9 cellular contexts compared by ENCODE assay signal in genomic region chr9:21435015-21435383, GRCh38. TPM values are rescaled to one million over a fixed set of nuclear protein-coding genes. Genes with fewer than 3 reads are reported as not detected.
DNase-seq lines count a peak whose midpoint lies in the region; ATAC-seq, FAIRE-seq and TF ChIP-seq lines count a peak whose summit lies in the region.
"Not testable (repeated sequence)": the region's sequence is repeated elsewhere in the genome, so short reads cannot be mapped to it uniquely, and the experiment has no call there.
"Had no signal": no experiment of that assay in that cellular context is flagged by ENCODE, and none has a peak within 500 bp of the region (broad histone marks: within the 10 kb centered on the region; RNA-seq: fewer than 3 reads in every experiment).

No MANE protein-coding gene starts in this region.

- not testable (repeated sequence) for FAIRE-seq in A549 (lab: Jason Lieb, UNC)
- FAIRE-seq in H1 (lab: Jason Lieb, UNC): peak; percentile 39

- not testable (repeated sequence) for H3K79me2 ChIP-seq in GM23248 (ENCODE audit: insufficient read depth); H1 (ENCODE audit: control insufficient read depth in 1 of 2, insufficient read depth in 2 of 2, low read length in 2 of 2)

- H2BK15ac ChIP-seq in H1 (ENCODE audit: low read length): not testable (repeated sequence)

- not testable (repeated sequence) for H3K4me3 ChIP-seq in A549; GM23248; H1 (ENCODE audit: extremely low read depth in 1 of 4, insufficient read depth in 2 of 4, low read depth in 3 of 4, low read length in 4 of 4)

- H3K27ac ChIP-seq in A549; GM23248; H1 (ENCODE audit: low read depth, low read length): not testable (repeated sequence)

- not testable (repeated sequence) for H3K9me2 ChIP-seq in GM23248 (ENCODE audit: insufficient read depth)

- 49% methylated on average over 7 of the region's 7 CpGs for WGBS in A549 (ENCODE audit: missing lambda C conversion rate)
- 43 to 49% methylated on average over 7 of the region's 7 CpGs for WGBS in GM23248 (ENCODE audit: low coverage in 1 of 2, low lambda C conversion rate in 2 of 2, missing lambda C conversion rate in 2 of 2), 2 experiments
- WGBS in H1 (ENCODE audit: extremely low coverage in 1 of 2, insufficient coverage in 1 of 2, insufficient read length in 1 of 2, insufficient replicate concordance in 2 of 2, low coverage in 1 of 2, low lambda C conversion rate in 2 of 2, missing lambda C conversion rate in 1 of 2), 2 experiments: 85% methylated on average over 7 of the region's 7 CpGs; no CpG with 5 or more reads in 1 of the 2 experiments

- H4K8ac ChIP-seq in H1 (ENCODE audit: extremely low read depth, insufficient read depth, low read length): not testable (repeated sequence)

- not testable (repeated sequence) for H2AFZ ChIP-seq in GM23248; H1 (ENCODE audit: low read length)

- H3K36me3 ChIP-seq in GM23248 (ENCODE audit: low read depth); H1 (ENCODE audit: control insufficient read depth in 2 of 4, insufficient read depth in 4 of 4, low read length in 3 of 4): not testable (repeated sequence)

- not testable (repeated sequence) for H2AK5ac ChIP-seq in H1 (ENCODE audit: low read depth, low read length)

- not testable (repeated sequence) for H3K14ac ChIP-seq in H1 (ENCODE audit: insufficient read length)

- H3K36me3 Mint-ChIP-seq in activated naive CD4-positive, alpha-beta T cell treated with anti-CD3 and anti-CD28 coated beads, Interleukin-2, amount 50 U/mL, for 24 hours: not testable (repeated sequence)

- not testable (repeated sequence) for H4K20me1 ChIP-seq in GM23248 (ENCODE audit: insufficient read depth); H1 (replicated peaks in 1 of 2; ENCODE audit: control insufficient read depth in 1 of 2, insufficient read depth in 2 of 2, low read length in 2 of 2)

- not testable (repeated sequence) for H2BK12ac ChIP-seq in H1 (ENCODE audit: low read depth, low read length)

- H3K27me3 Mint-ChIP-seq in activated naive CD4-positive, alpha-beta T cell treated with anti-CD3 and anti-CD28 coated beads, Interleukin-2, amount 50 U/mL, for 24 hours: peaks cover 13% of the 10 kb centered on the region

- in situ Hi-C loops in GM23248 (cut with MboI); SK-MEL-5 (cut with HindIII; ENCODE audit: low pct_unique_long_range_greater_than_20kb, low sequenced_read_pairs): not testable (repeated sequence)

- peak; percentile 72 to 79; a peak in 3 of 6 replicates for ATAC-seq in A549

- H3K23me2 ChIP-seq in H1 (ENCODE audit: low read depth, low read length): not testable (repeated sequence)

- not testable (repeated sequence) for H3K23ac ChIP-seq in H1 (ENCODE audit: insufficient read length)

- H3K4me2 ChIP-seq in A549; GM23248 (ENCODE audit: unreplicated experiment); H1 (ENCODE audit: insufficient read depth in 1 of 2, low read depth in 2 of 2, low read length in 2 of 2): not testable (repeated sequence)

- H3K4me3 Mint-ChIP-seq in activated naive CD4-positive, alpha-beta T cell treated with anti-CD3 and anti-CD28 coated beads, Interleukin-2, amount 50 U/mL, for 24 hours: not testable (repeated sequence)

- H3K4me1 ChIP-seq in A549; GM23248 (ENCODE audit: insufficient read depth); H1 (replicated peaks in 1 of 4; ENCODE audit: control insufficient read depth in 3 of 4, insufficient read depth in 4 of 4, low read length in 3 of 4): not testable (repeated sequence)

- not testable (repeated sequence) for H2BK5ac ChIP-seq in H1 (ENCODE audit: low read depth, low read length)

- not testable (repeated sequence) for H2BK20ac ChIP-seq in H1 (ENCODE audit: low read length)

- not testable (repeated sequence) for H3K9ac ChIP-seq in GM23248; H1 (replicated peaks in 1 of 4; ENCODE audit: extremely low read depth in 1 of 4, low read depth in 3 of 4, low read length in 3 of 4)

- H3K27me3 ChIP-seq in GM23248 (replicated peaks; ENCODE audit: insufficient read depth); H1 (replicated peaks in 1 of 4; ENCODE audit: control insufficient read depth in 3 of 4, extremely low read depth in 1 of 4, insufficient read depth in 3 of 4, low read length in 3 of 4): not testable (repeated sequence)

- H3K9me3 ChIP-seq in A549; GM23248 (ENCODE audit: low read depth); H1 (ENCODE audit: insufficient read depth in 2 of 2, low read depth in 1 of 2, low read length in 1 of 2): not testable (repeated sequence)

- DNase-seq in A549 (ENCODE audit: low read depth in 1 of 2, low spot score in 1 of 2); H1 (ENCODE audit: low read depth in 1 of 2, low spot score in 2 of 2): not testable (repeated sequence)
- DNase-seq in GM23248: peak; percentile 33
- peak; percentile 13 for DNase-seq in SK-MEL-5 (ENCODE audit: low read depth, low spot score)

- TF ChIP-seq POLR2A in A549 (IDR thresholded peaks at IDR 0.05; ENCODE audit: low read length); H1 (IDR thresholded peaks at IDR 0.05; ENCODE audit: control extremely low read depth in 1 of 2, low read depth in 2 of 2, low read length in 2 of 2): not testable (repeated sequence)

- not testable (repeated sequence) for H2BK120ac ChIP-seq in H1 (replicated peaks; ENCODE audit: low read depth, low read length)

- not testable (repeated sequence) for TF ChIP-seq EP300 in A549 (IDR thresholded peaks at IDR 0.05); H1 (IDR thresholded peaks at IDR 0.05; ENCODE audit: borderline replicate concordance in 1 of 2, low read depth in 2 of 2, low read length in 2 of 2)

- H3K79me1 ChIP-seq in H1 (ENCODE audit: low read depth, low read length): not testable (repeated sequence)

- TF ChIP-seq RAD21 in A549 (conservative IDR thresholded peaks at IDR 0.05 in 1 of 2, IDR thresholded peaks at IDR 0.05 in 1 of 2); H1 (IDR thresholded peaks at IDR 0.05 in 1 of 2, conservative IDR thresholded peaks at IDR 0.05 in 1 of 2; ENCODE audit: low read depth in 2 of 2, low read length in 2 of 2): not testable (repeated sequence)

- CTCF ChIA-PET in A549 (lab: Yijun Ruan, JAX): interaction anchor here (0.6 to 2.3 kb wide), 39 partner anchors 9 to 809 kb away, joined by 3 to 27 read pairs (median 4); no protein-coding TSS in a partner anchor
- CTCF ChIA-PET in H1 (lab: Charles Lee; ENCODE audit: partially characterized antibody): interaction anchor here (0.6 to 4.6 kb wide), 36 partner anchors 8 to 1355 kb away, joined by 3 to 36 read pairs (median 4); partner anchors contain the start of gene IFNA8

- not testable (repeated sequence) for H4K91ac ChIP-seq in H1 (replicated peaks; ENCODE audit: insufficient read length, low read length)

- H3K4me1 Mint-ChIP-seq in activated naive CD4-positive, alpha-beta T cell treated with anti-CD3 and anti-CD28 coated beads, Interleukin-2, amount 50 U/mL, for 24 hours: not testable (repeated sequence)

- not testable (repeated sequence) for H3K9me3 Mint-ChIP-seq in activated naive CD4-positive, alpha-beta T cell treated with anti-CD3 and anti-CD28 coated beads, Interleukin-2, amount 50 U/mL, for 24 hours

- not testable (repeated sequence) for H4K5ac ChIP-seq in H1 (ENCODE audit: insufficient read length, low read depth, low read length)

- TF ChIP-seq CTCF in A549 (IDR thresholded peaks at IDR 0.05); H1 (IDR thresholded peaks at IDR 0.05; ENCODE audit: control extremely low read depth in 1 of 3, insufficient read depth in 1 of 3, low read depth in 1 of 3, low read length in 3 of 3): not testable (repeated sequence)

- not testable (repeated sequence) for H3K4ac ChIP-seq in H1 (replicated peaks; ENCODE audit: insufficient read length, low read depth, low read length)

- POLR2A ChIA-PET in A549 (lab: Yijun Ruan, JAX): interaction anchor here (1.1 to 1.3 kb wide), 2 partner anchors 12 to 99 kb away, joined by 4 read pairs; no protein-coding TSS in a partner anchor
- POLR2A ChIA-PET in H1 (lab: Charles Lee; ENCODE audit: partially characterized antibody): not testable (repeated sequence)

- not testable (repeated sequence) for H3K18ac ChIP-seq in H1 (ENCODE audit: extremely low read depth, low read length)

- peaks cover 42% of the 10 kb centered on the region for H3F3A ChIP-seq in GM23248 (ENCODE audit: insufficient read depth)

- H3K56ac ChIP-seq in H1 (replicated peaks; ENCODE audit: insufficient read length, low read depth, low read length): not testable (repeated sequence)

- H3K27ac Mint-ChIP-seq in activated naive CD4-positive, alpha-beta T cell treated with anti-CD3 and anti-CD28 coated beads, Interleukin-2, amount 50 U/mL, for 24 hours: peak overlapping the region; percentile 2

RNA-seq across cellular contexts. Expression of gene IFNA1, which starts 5.2 kb away (rescaled TPM):
- polyA plus RNA-seq in A549 (2011; rRNA removed): not detected in 2 replicates
- polyA plus RNA-seq in A549 (2012; cell fraction: cytosol; rRNA removed): not detected in 2 replicates
- polyA plus RNA-seq in A549 (2012; cell fraction: nucleus; rRNA removed): not detected in 2 replicates
- not detected in 3 replicates for polyA plus RNA-seq in A549 (2017; fragmentation: RNase III; extraction: RNeasy Plus Mini Kit Qiagen cat#74134 plus additional on column Dnase treatment)
- polyA minus RNA-seq in A549 (2011; rRNA and poly(A)+ RNA removed): not detected in 2 replicates
- total RNA-seq in GM23248 (2014; rRNA removed; shearing (Covaris generic)): not detected in 2 replicates
- 1.1 and 1.6 TPM in 2 replicates for polyA plus RNA-seq in GM23248 (2016; fragmentation: Nextera tagmentation; extraction: Ambion mirVana)
- total RNA-seq in SK-MEL-5 (2014; rRNA removed; shearing (Covaris generic)): not detected in 2 replicates
- polyA plus RNA-seq in SK-MEL-5 (2015; cell fraction: cytosol; rRNA removed): not detected in 2 replicates
- polyA plus RNA-seq in SK-MEL-5 (2015; cell fraction: nucleus; rRNA removed): not detected in 2 replicates
- total RNA-seq in H1 (2021; fragmentation: NEBNext Ultra II Directional; extraction: Animal tissue kit (Norgen Biotek cat#: 25700)): not detected in 2 replicates
- not detected in 2 replicates for polyA plus RNA-seq in H1 (2011; rRNA removed)
- not detected for polyA plus RNA-seq in H1 (2011; cell fraction: cytosol; rRNA removed)
- polyA plus RNA-seq in H1 (2011; cell fraction: nucleus; rRNA removed): not detected
- not detected in 4 replicates for polyA plus RNA-seq in H1 (2012, experiment 1 of 2)
- not detected for polyA plus RNA-seq in H1 (2012, experiment 2 of 2)
- not detected for polyA plus RNA-seq in H1 (2013, experiment 1 of 2)
- not detected for polyA plus RNA-seq in H1 (2013, experiment 2 of 2)
- not detected in 2 replicates for polyA minus RNA-seq in H1 (2011; rRNA and poly(A)+ RNA removed)
- not detected for polyA minus RNA-seq in H1 (2011; cell fraction: cytosol; rRNA and poly(A)+ RNA removed)
- not detected for polyA minus RNA-seq in H1 (2011; cell fraction: nucleus; rRNA and poly(A)+ RNA removed)
- total RNA-seq: CD4-positive, alpha-beta T cell; CD8-positive, alpha-beta memory T cell; H7 had no signal
- polyA plus RNA-seq: CD14-positive monocyte; CD8-positive, alpha-beta memory T cell had no signal

RNA-seq across cellular contexts. Expression of gene IFNA8, which starts 26.1 kb away (rescaled TPM):
- polyA plus RNA-seq in A549 (2011; rRNA removed): not detected in 2 replicates
- not detected in 2 replicates for polyA plus RNA-seq in A549 (2012; cell fraction: cytosol; rRNA removed)
- polyA plus RNA-seq in A549 (2012; cell fraction: nucleus; rRNA removed): not detected in 2 replicates
- not detected in 3 replicates for polyA plus RNA-seq in A549 (2017; fragmentation: RNase III; extraction: RNeasy Plus Mini Kit Qiagen cat#74134 plus additional on column Dnase treatment)
- not detected in 2 replicates for polyA minus RNA-seq in A549 (2011; rRNA and poly(A)+ RNA removed)
- total RNA-seq in GM23248 (2014; rRNA removed; shearing (Covaris generic)): not detected in 2 replicates
- not detected in 2 replicates for polyA plus RNA-seq in GM23248 (2016; fragmentation: Nextera tagmentation; extraction: Ambion mirVana)
- not detected in 2 replicates for total RNA-seq in SK-MEL-5 (2014; rRNA removed; shearing (Covaris generic))
- polyA plus RNA-seq in SK-MEL-5 (2015; cell fraction: cytosol; rRNA removed): not detected in 2 replicates
- polyA plus RNA-seq in SK-MEL-5 (2015; cell fraction: nucleus; rRNA removed): not detected in 2 replicates
- total RNA-seq in H1 (2021; fragmentation: NEBNext Ultra II Directional; extraction: Animal tissue kit (Norgen Biotek cat#: 25700)): not detected in 2 replicates
- polyA plus RNA-seq in H1 (2011; rRNA removed): not detected in 2 replicates
- not detected for polyA plus RNA-seq in H1 (2011; cell fraction: cytosol; rRNA removed)
- not detected for polyA plus RNA-seq in H1 (2011; cell fraction: nucleus; rRNA removed)
- polyA plus RNA-seq in H1 (2012, experiment 1 of 2): not detected in 4 replicates
- polyA plus RNA-seq in H1 (2012, experiment 2 of 2): not detected
- polyA plus RNA-seq in H1 (2013, experiment 1 of 2): not detected
- not detected for polyA plus RNA-seq in H1 (2013, experiment 2 of 2)
- polyA minus RNA-seq in H1 (2011; rRNA and poly(A)+ RNA removed): not detected in 2 replicates
- polyA minus RNA-seq in H1 (2011; cell fraction: cytosol; rRNA and poly(A)+ RNA removed): not detected
- not detected for polyA minus RNA-seq in H1 (2011; cell fraction: nucleus; rRNA and poly(A)+ RNA removed)
- total RNA-seq: CD4-positive, alpha-beta T cell; CD8-positive, alpha-beta memory T cell; H7 had no signal
- polyA plus RNA-seq: CD14-positive monocyte; CD8-positive, alpha-beta memory T cell had no signal

RNA-seq across cellular contexts. Expression of gene IFNE, which starts 47.1 kb away (rescaled TPM):
- polyA plus RNA-seq in A549 (2011; rRNA removed) (3.1 and 4.3 TPM in 2 replicates), A549 (2017; fragmentation: RNase III; extraction: RNeasy Plus Mini Kit Qiagen cat#74134 plus additional on column Dnase treatment) (2.3 to 2.5 TPM (median 2.4 TPM) in 3 replicates), GM23248 (2016; fragmentation: Nextera tagmentation; extraction: Ambion mirVana) (0.80 and 1.3 TPM in 2 replicates), H1 (2011; rRNA removed) (0.08 TPM in 1 of 2 replicates, not detected in the other)
- polyA plus RNA-seq in A549 (2012; cell fraction: cytosol; rRNA removed): 0.13 and 0.20 TPM in 2 replicates
- 1.3 and 1.8 TPM in 2 replicates for polyA plus RNA-seq in A549 (2012; cell fraction: nucleus; rRNA removed)
- polyA minus RNA-seq in A549 (2011; rRNA and poly(A)+ RNA removed): 1.4 and 2.9 TPM in 2 replicates
- total RNA-seq in GM23248 (2014; rRNA removed; shearing (Covaris generic)): 1.8 TPM in 2 replicates
- not detected in 2 replicates for total RNA-seq in SK-MEL-5 (2014; rRNA removed; shearing (Covaris generic))
- polyA plus RNA-seq in SK-MEL-5 (2015; cell fraction: cytosol; rRNA removed): not detected in 2 replicates
- not detected in 2 replicates for polyA plus RNA-seq in SK-MEL-5 (2015; cell fraction: nucleus; rRNA removed)
- not detected in 2 replicates for total RNA-seq in H1 (2021; fragmentation: NEBNext Ultra II Directional; extraction: Animal tissue kit (Norgen Biotek cat#: 25700))
- polyA plus RNA-seq in H1 (2011; cell fraction: cytosol; rRNA removed): not detected
- 0.10 TPM for polyA plus RNA-seq in H1 (2011; cell fraction: nucleus; rRNA removed)
- not detected in 4 replicates for polyA plus RNA-seq in H1 (2012, experiment 1 of 2)
- polyA plus RNA-seq in H1 (2012, experiment 2 of 2): not detected
- 0.08 TPM for polyA plus RNA-seq in H1 (2013, experiment 1 of 2)
- 0.24 TPM for polyA plus RNA-seq in H1 (2013, experiment 2 of 2)
- polyA minus RNA-seq in H1 (2011; rRNA and poly(A)+ RNA removed): 0.15 TPM in 1 of 2 replicates, not detected in the other
- not detected for polyA minus RNA-seq in H1 (2011; cell fraction: cytosol; rRNA and poly(A)+ RNA removed)
- not detected for polyA minus RNA-seq in H1 (2011; cell fraction: nucleus; rRNA and poly(A)+ RNA removed)
- total RNA-seq: CD4-positive, alpha-beta T cell; H7 had no signal
- polyA plus RNA-seq: CD14-positive monocyte; CD8-positive, alpha-beta memory T cell had no signal

RNA-seq across cellular contexts. Expression of gene IFNA2, which starts 49.8 kb away (rescaled TPM):
- polyA plus RNA-seq in A549 (2011; rRNA removed): not detected in 2 replicates
- polyA plus RNA-seq in A549 (2012; cell fraction: cytosol; rRNA removed): not detected in 2 replicates
- polyA plus RNA-seq in A549 (2012; cell fraction: nucleus; rRNA removed): not detected in 2 replicates
- polyA plus RNA-seq in A549 (2017; fragmentation: RNase III; extraction: RNeasy Plus Mini Kit Qiagen cat#74134 plus additional on column Dnase treatment): not detected in 3 replicates
- not detected in 2 replicates for polyA minus RNA-seq in A549 (2011; rRNA and poly(A)+ RNA removed)
- not detected in 2 replicates for total RNA-seq in GM23248 (2014; rRNA removed; shearing (Covaris generic))
- polyA plus RNA-seq in GM23248 (2016; fragmentation: Nextera tagmentation; extraction: Ambion mirVana): not detected in 2 replicates
- not detected in 2 replicates for total RNA-seq in SK-MEL-5 (2014; rRNA removed; shearing (Covaris generic))
- not detected in 2 replicates for polyA plus RNA-seq in SK-MEL-5 (2015; cell fraction: cytosol; rRNA removed)
- polyA plus RNA-seq in SK-MEL-5 (2015; cell fraction: nucleus; rRNA removed): not detected in 2 replicates
- total RNA-seq in H1 (2021; fragmentation: NEBNext Ultra II Directional; extraction: Animal tissue kit (Norgen Biotek cat#: 25700)): not detected in 2 replicates
- not detected in 2 replicates for polyA plus RNA-seq in H1 (2011; rRNA removed)
- not detected for polyA plus RNA-seq in H1 (2011; cell fraction: cytosol; rRNA removed)
- polyA plus RNA-seq in H1 (2011; cell fraction: nucleus; rRNA removed): not detected
- polyA plus RNA-seq in H1 (2012, experiment 1 of 2): not detected in 4 replicates
- not detected for polyA plus RNA-seq in H1 (2012, experiment 2 of 2)
- not detected for polyA plus RNA-seq in H1 (2013, experiment 1 of 2)
- not detected for polyA plus RNA-seq in H1 (2013, experiment 2 of 2)
- not detected in 2 replicates for polyA minus RNA-seq in H1 (2011; rRNA and poly(A)+ RNA removed)
- polyA minus RNA-seq in H1 (2011; cell fraction: cytosol; rRNA and poly(A)+ RNA removed): not detected
- not detected for polyA minus RNA-seq in H1 (2011; cell fraction: nucleus; rRNA and poly(A)+ RNA removed)
- total RNA-seq: CD4-positive, alpha-beta T cell; CD8-positive, alpha-beta memory T cell; H7 had no signal
- polyA plus RNA-seq: CD14-positive monocyte; CD8-positive, alpha-beta memory T cell had no signal
